In genomic region chr15:42069025-42069424, GRCh38 we compare ENCODE assay signal across 21 cellular contexts. TPM values are rescaled to one million over a fixed set of nuclear protein-coding genes. Genes with fewer than 3 reads are reported as not detected.
DNase-seq lines count a peak whose midpoint lies in the region; ATAC-seq, FAIRE-seq and TF ChIP-seq lines count a peak whose summit lies in the region.
"Had no signal": no experiment of that assay in that cellular context is flagged by ENCODE, and none has a peak within 500 bp of the region (broad histone marks: within the 10 kb centered on the region; RNA-seq: fewer than 3 reads in every experiment).

No MANE protein-coding gene starts in this region.

- peaks cover 0 to 4% of the 10 kb centered on the region in 2 donors for H3K36me3 Mint-ChIP-seq in stimulated activated naive B cell treated with anti-CD40 and anti-IgM and Interleukin-4, amounts not matched to agents 10 μg/mL and 1 μg/mL and 100 μg/mL, for 72 hours
- H3K36me3 Mint-ChIP-seq: CD14-positive monocyte had no signal

- ATAC-seq in HepG2 (no peak), right lobe of liver (no peak), psoas muscle (no peak)
- ATAC-seq in stimulated activated naive B cell treated with anti-CD40 and anti-IgM and Interleukin-4, amounts not matched to agents 10 μg/mL and 1 μg/mL and 100 μg/mL, for 72 hours (replicated peaks) = no peak
- ATAC-seq: GM12878 had no signal

- 59% methylated on average over 7 of the region's 7 CpGs for WGBS in HepG2 (ENCODE audit: low lambda C conversion rate)
- WGBS in right lobe of liver (ENCODE audit: insufficient coverage, low coverage, low lambda C conversion rate, missing lambda C conversion rate) = 83% methylated on average over 7 of the region's 7 CpGs
- WGBS in psoas muscle, 3 donors = 92 to 94% (median 93%) methylated on average over 7 of the region's 7 CpGs

- TF ChIP-seq POLR2A in HepG2 (IDR thresholded peaks at IDR 0.05; ENCODE audit: insufficient read depth in 1 of 2, low read depth in 2 of 2, low read length in 2 of 2) (no peak), right lobe of liver (IDR thresholded peaks at IDR 0.05) (no peak)

- no peaks in the 10 kb centered on the region for H3K9me3 ChIP-seq in HepG2 (ENCODE audit: low read length)
- no peaks in the 10 kb centered on the region for H3K9me3 ChIP-seq in right lobe of liver
- H3K9me3 ChIP-seq in psoas muscle = no peaks in the 10 kb centered on the region
- H3K9me3 ChIP-seq: Caco-2 had no signal

- BruUV-seq in HepG2 (replicated peaks; lab: Mats Ljungman, UMichigan) = no TSS peak

- no peak overlapping the region for H3K4me2 ChIP-seq in HepG2 (ENCODE audit: low read depth, low read length)

- FAIRE-seq in HepG2 (lab: Jason Lieb, UNC) = no peak
- FAIRE-seq in bronchial epithelial cell (lab: Jason Lieb, UNC) = peak; percentile 52
- FAIRE-seq: A204.1, GM12878, GM18507 had no signal

- no peaks in the 10 kb centered on the region for H4K20me1 ChIP-seq in HepG2 (ENCODE audit: insufficient read depth, low read length)

- TF ChIP-seq CTCF in HepG2 (CRISPR knock-in tag; IDR thresholded peaks at IDR 0.05) (0 out of 2 replicates have a peak, but pooled peaks have one; percentile 8), right lobe of liver (IDR thresholded peaks at IDR 0.05) (no peak), bronchial epithelial cell (IDR thresholded peaks at IDR 0.05; ENCODE audit: insufficient read depth, low read length, severe bottlenecking) (no peak), psoas muscle (IDR thresholded peaks at IDR 0.05) (no peak)

- POLR2A ChIA-PET in HepG2 (lab: Yijun Ruan, JAX) = no interaction called here

- H3K4me1 Mint-ChIP-seq in stimulated activated naive B cell treated with anti-CD40 and anti-IgM and Interleukin-4, amounts not matched to agents 10 μg/mL and 1 μg/mL and 100 μg/mL, for 72 hours = peaks cover 0 to 2% of the 10 kb centered on the region in 2 donors

- H3K4me3 Mint-ChIP-seq in stimulated activated naive B cell treated with anti-CD40 and anti-IgM and Interleukin-4, amounts not matched to agents 10 μg/mL and 1 μg/mL and 100 μg/mL, for 72 hours = no peak overlapping the region
- H3K4me3 Mint-ChIP-seq: CD14-positive monocyte had no signal

- intact Hi-C loops in HepG2 (cut with micrococcal nuclease; ENCODE audit: unreplicated experiment) = loop anchor here (5.0 kb wide), 1 partner anchor 68 kb away; no protein-coding TSS in a partner anchor
- intact Hi-C loops in right lobe of liver (cut with DNase I) = loop anchor here in 1 of 2 donors (5.0 kb wide), 1 partner anchor 82 kb away; no protein-coding TSS in a partner anchor
- intact Hi-C loops in psoas muscle (cut with DNase I) = loop anchor here in 1 of 2 donors (5.0 kb wide), 1 partner anchor 63 kb away; no protein-coding TSS in a partner anchor

- DNase-seq in HepG2 (ENCODE audit: low spot score) (no peak), right lobe of liver (no peak), bronchial epithelial cell (ENCODE audit: low read depth) (no peak), islet precursor cell (peak; percentile 46), ureter (ENCODE audit: low spot score) (peak; percentile 22), psoas muscle (no peak)
- no peak for DNase-seq in activated CD4-positive, alpha-beta T cell treated with anti-CD3 and anti-CD28 coated beads for 1 hour
- DNase-seq in stimulated activated naive B cell treated with anti-CD40 and anti-IgM and Interleukin-4, amounts not matched to agents 10 μg/mL and 1 μg/mL and 100 μg/mL, for 72 hours = no peak
- DNase-seq: Caco-2, KG1, NCI-H187 treated with DMSO at 0.1 percent for 48 hours, NCI-H2171, NCI-H446 treated with DMSO at 0.1 percent for 48 hours, NCI-H748 treated with DMSO at 0.1 percent for 48 hours, SIG-M5 had no signal

- peaks cover 3 to 37% of the 10 kb centered on the region in 2 experiments; a peak in 4 of 5 replicates for H3K27me3 ChIP-seq in HepG2 (ENCODE audit: control insufficient read depth in 1 of 2, insufficient read depth in 2 of 2, low read length in 2 of 2)
- H3K27me3 ChIP-seq in right lobe of liver = no peaks in the 10 kb centered on the region
- H3K27me3 ChIP-seq in bronchial epithelial cell (ENCODE audit: control insufficient read depth, insufficient read depth, low read length) = no peaks in the 10 kb centered on the region
- H3K27me3 ChIP-seq in psoas muscle (ENCODE audit: insufficient read depth in 3 of 3, low read length in 2 of 3) = no peaks in the 10 kb centered on the region

- CTCF ChIA-PET in HepG2 (lab: Yijun Ruan, JAX; ENCODE audit: low intra/inter-chr PET ratio, low total read pairs) = no interaction called here

- TF ChIP-seq EP300 in HepG2 (IDR thresholded peaks at IDR 0.05; ENCODE audit: low read depth in 2 of 2, low read length in 2 of 2) = no peak
- TF ChIP-seq EP300 in HepG2 (CRISPR knock-in tag; IDR thresholded peaks at IDR 0.05; ENCODE audit: borderline replicate concordance) = no peak

- no peak overlapping the region for H3K4me3 ChIP-seq in HepG2 (replicated peaks in 1 of 3; ENCODE audit: insufficient read depth in 1 of 3, low read depth in 2 of 3, low read length in 3 of 3)
- no peak overlapping the region for H3K4me3 ChIP-seq in right lobe of liver
- no peak overlapping the region for H3K4me3 ChIP-seq in bronchial epithelial cell (ENCODE audit: low read depth, low read length)
- H3K4me3 ChIP-seq in psoas muscle = no peak overlapping the region
- H3K4me3 ChIP-seq: GM12878 had no signal

- H3K9me3 Mint-ChIP-seq in stimulated activated naive B cell treated with anti-CD40 and anti-IgM and Interleukin-4, amounts not matched to agents 10 μg/mL and 1 μg/mL and 100 μg/mL, for 72 hours = peaks cover 5 to 7% of the 10 kb centered on the region in 2 donors

- H3K79me2 ChIP-seq in HepG2 (ENCODE audit: insufficient read depth, low read length) = no peaks in the 10 kb centered on the region

- peaks cover 27 to 34% of the 10 kb centered on the region in 2 donors for H3K27me3 Mint-ChIP-seq in stimulated activated naive B cell treated with anti-CD40 and anti-IgM and Interleukin-4, amounts not matched to agents 10 μg/mL and 1 μg/mL and 100 μg/mL, for 72 hours

- no peak overlapping the region for H3K27ac Mint-ChIP-seq in stimulated activated naive B cell treated with anti-CD40 and anti-IgM and Interleukin-4, amounts not matched to agents 10 μg/mL and 1 μg/mL and 100 μg/mL, for 72 hours

- peaks cover 35% of the 10 kb centered on the region for H3K4me1 ChIP-seq in HepG2 (ENCODE audit: insufficient read depth, low read length)
- no peaks in the 10 kb centered on the region for H3K4me1 ChIP-seq in right lobe of liver
- no peaks in the 10 kb centered on the region for H3K4me1 ChIP-seq in psoas muscle

- H3K9ac ChIP-seq in HepG2 (ENCODE audit: insufficient read depth, low read depth, low read length) = no peak overlapping the region

- in situ Hi-C loops in HepG2 (cut with HindIII; ENCODE audit: extremely low pct_ligation_motif_present, low pct_unique_long_range_greater_than_20kb) = loop anchor here (5.0 kb wide), 1 partner anchor 68 kb away; no protein-coding TSS in a partner anchor

- H3K36me3 ChIP-seq in HepG2 (replicated peaks in 1 of 2; ENCODE audit: control insufficient read depth in 1 of 2, insufficient read depth in 2 of 2, low read length in 2 of 2) (no peaks in the 10 kb centered on the region), right lobe of liver (no peaks in the 10 kb centered on the region), bronchial epithelial cell (ENCODE audit: control insufficient read depth, insufficient read depth, low read length) (no peaks in the 10 kb centered on the region), psoas muscle (ENCODE audit: insufficient read depth in 1 of 2, low read depth in 1 of 2) (no peaks in the 10 kb centered on the region)

- H2AFZ ChIP-seq in HepG2 (ENCODE audit: low read length) = no peak overlapping the region

- H3K27ac ChIP-seq in HepG2 (ENCODE audit: extremely low read length, insufficient read depth, low read length) (no peak overlapping the region), right lobe of liver (no peak overlapping the region), psoas muscle (no peak overlapping the region)

- TF ChIP-seq RAD21 in HepG2 (CRISPR knock-in tag; IDR thresholded peaks at IDR 0.05) = no peak

RNA-seq across cellular contexts. Expression of gene PLA2G4D, which starts 25.3 kb away (rescaled TPM):
- 0.04 TPM in 1 of 2 replicates, not detected in the other for total RNA-seq in HepG2 (2016; rRNA removed; fragmentation: Illumina TruSeq; extraction: Trizol)
- total RNA-seq in HepG2 (2016; cell fraction: cytosol; rRNA removed; fragmentation: Illumina TruSeq; extraction: Trizol; ENCODE audit: low read depth) = not detected in 2 replicates
- total RNA-seq in HepG2 (2016; cell fraction: insoluble cytoplasmic fraction; rRNA removed; fragmentation: Illumina TruSeq; extraction: Trizol) = not detected in 2 replicates
- not detected in 2 replicates for total RNA-seq in HepG2 (2016; cell fraction: membrane; rRNA removed; fragmentation: Illumina TruSeq; extraction: Trizol)
- not detected in 2 replicates for total RNA-seq in HepG2 (2016; cell fraction: nucleus; rRNA removed; fragmentation: Illumina TruSeq; extraction: Trizol)
- polyA plus RNA-seq in HepG2 (2011; rRNA removed) = 0.21 and 0.29 TPM in 2 replicates
- polyA plus RNA-seq in HepG2 (2011; cell fraction: cytosol; rRNA removed) = 0.11 and 0.14 TPM in 2 replicates
- polyA plus RNA-seq in HepG2 (2011; cell fraction: nucleus; rRNA removed) = 0.78 and 1.4 TPM in 2 replicates
- polyA plus RNA-seq in HepG2 (2012) = 0.16 and 0.30 TPM in 2 replicates
- not detected in 2 replicates for polyA plus RNA-seq in HepG2 (2016; cell fraction: cytosol; fragmentation: Illumina TruSeq; extraction: Trizol; ENCODE audit: low read depth)
- polyA plus RNA-seq in HepG2 (2016; cell fraction: insoluble cytoplasmic fraction; fragmentation: Illumina TruSeq; extraction: Trizol; ENCODE audit: low read depth) = not detected in 2 replicates
- not detected in 2 replicates for polyA plus RNA-seq in HepG2 (2016; cell fraction: membrane; fragmentation: Illumina TruSeq; extraction: Trizol; ENCODE audit: low read depth)
- 0.13 TPM in 1 of 2 replicates, not detected in the other for polyA plus RNA-seq in HepG2 (2016; cell fraction: nucleus; fragmentation: Illumina TruSeq; extraction: Trizol; ENCODE audit: insufficient read depth, low read depth)
- 0.18 TPM in 1 of 2 replicates, not detected in the other for polyA minus RNA-seq in HepG2 (2011; rRNA and poly(A)+ RNA removed; ENCODE audit: low replicate concordance)
- not detected in 2 replicates for polyA minus RNA-seq in HepG2 (2011; cell fraction: cytosol; rRNA and poly(A)+ RNA removed)
- 0.13 TPM in 1 of 2 replicates, not detected in the other for polyA minus RNA-seq in HepG2 (2011; cell fraction: nucleus; rRNA and poly(A)+ RNA removed)
- not detected for total RNA-seq in right lobe of liver
- total RNA-seq in bronchial epithelial cell = under 0.01 TPM in 2 replicates
- 0.13 TPM for total RNA-seq in ureter
- total RNA-seq in psoas muscle = not detected
- not detected for polyA plus RNA-seq in psoas muscle
- total RNA-seq: Caco-2, GM12878, MCF 10A, RPMI7951 had no signal
- polyA plus RNA-seq: CD14-positive monocyte had no signal

RNA-seq across cellular contexts. Expression of gene PLA2G4E, which starts 48.2 kb away (rescaled TPM):
- not detected in 2 replicates for total RNA-seq in HepG2 (2016; rRNA removed; fragmentation: Illumina TruSeq; extraction: Trizol)
- not detected in 2 replicates for total RNA-seq in HepG2 (2016; cell fraction: cytosol; rRNA removed; fragmentation: Illumina TruSeq; extraction: Trizol; ENCODE audit: low read depth)
- not detected in 2 replicates for total RNA-seq in HepG2 (2016; cell fraction: insoluble cytoplasmic fraction; rRNA removed; fragmentation: Illumina TruSeq; extraction: Trizol)
- total RNA-seq in HepG2 (2016; cell fraction: membrane; rRNA removed; fragmentation: Illumina TruSeq; extraction: Trizol) = not detected in 2 replicates
- not detected in 2 replicates for total RNA-seq in HepG2 (2016; cell fraction: nucleus; rRNA removed; fragmentation: Illumina TruSeq; extraction: Trizol)
- 0.01 TPM in 1 of 2 replicates, not detected in the other for polyA plus RNA-seq in HepG2 (2011; rRNA removed)
- not detected in 2 replicates for polyA plus RNA-seq in HepG2 (2011; cell fraction: cytosol; rRNA removed)
- not detected in 2 replicates for polyA plus RNA-seq in HepG2 (2011; cell fraction: nucleus; rRNA removed)
- not detected in 2 replicates for polyA plus RNA-seq in HepG2 (2012)
- polyA plus RNA-seq in HepG2 (2016; cell fraction: cytosol; fragmentation: Illumina TruSeq; extraction: Trizol; ENCODE audit: low read depth) = not detected in 2 replicates
- polyA plus RNA-seq in HepG2 (2016; cell fraction: insoluble cytoplasmic fraction; fragmentation: Illumina TruSeq; extraction: Trizol; ENCODE audit: low read depth) = not detected in 2 replicates
- polyA plus RNA-seq in HepG2 (2016; cell fraction: membrane; fragmentation: Illumina TruSeq; extraction: Trizol; ENCODE audit: low read depth) = not detected in 2 replicates
- not detected in 2 replicates for polyA plus RNA-seq in HepG2 (2016; cell fraction: nucleus; fragmentation: Illumina TruSeq; extraction: Trizol; ENCODE audit: insufficient read depth, low read depth)
- polyA minus RNA-seq in HepG2 (2011; rRNA and poly(A)+ RNA removed; ENCODE audit: low replicate concordance) = not detected in 2 replicates
- polyA minus RNA-seq in HepG2 (2011; cell fraction: cytosol; rRNA and poly(A)+ RNA removed) = not detected in 2 replicates
- not detected in 2 replicates for polyA minus RNA-seq in HepG2 (2011; cell fraction: nucleus; rRNA and poly(A)+ RNA removed)
- not detected for total RNA-seq in right lobe of liver
- total RNA-seq in bronchial epithelial cell = under 0.01 and 1.4 TPM in 2 replicates
- 0.34 TPM for total RNA-seq in ureter
- total RNA-seq in psoas muscle = under 1 TPM in 3 of 4 donors, not detected in 1; 0.08 to 0.34 (median 0.24) TPM
- under 1 TPM in 2 of 3 donors, not detected in 1; 0.01 to 0.07 TPM for polyA plus RNA-seq in psoas muscle
- total RNA-seq: RPMI7951 had no signal
- polyA plus RNA-seq: CD14-positive monocyte had no signal

Comparison
In these comparisons a context has a peak if more than half of its experiments do, and no peak if none do; other contexts are left out.
1. DNase-seq: peak in islet precursor cell (single experiment) and ureter (single experiment); none in HepG2 (single experiment), right lobe of liver (0 of 3), bronchial epithelial cell (single experiment), psoas muscle (0 of 2), activated CD4-positive, alpha-beta T cell treated with anti-CD3 and anti-CD28 coated beads for 1 hour (single experiment) and stimulated activated naive B cell treated with anti-CD40 and anti-IgM and Interleukin-4, amounts not matched to agents 10 μg/mL and 1 μg/mL and 100 μg/mL, for 72 hours (single experiment).